8 cellular contexts compared by ENCODE assay signal in the genomic region with DNA sequence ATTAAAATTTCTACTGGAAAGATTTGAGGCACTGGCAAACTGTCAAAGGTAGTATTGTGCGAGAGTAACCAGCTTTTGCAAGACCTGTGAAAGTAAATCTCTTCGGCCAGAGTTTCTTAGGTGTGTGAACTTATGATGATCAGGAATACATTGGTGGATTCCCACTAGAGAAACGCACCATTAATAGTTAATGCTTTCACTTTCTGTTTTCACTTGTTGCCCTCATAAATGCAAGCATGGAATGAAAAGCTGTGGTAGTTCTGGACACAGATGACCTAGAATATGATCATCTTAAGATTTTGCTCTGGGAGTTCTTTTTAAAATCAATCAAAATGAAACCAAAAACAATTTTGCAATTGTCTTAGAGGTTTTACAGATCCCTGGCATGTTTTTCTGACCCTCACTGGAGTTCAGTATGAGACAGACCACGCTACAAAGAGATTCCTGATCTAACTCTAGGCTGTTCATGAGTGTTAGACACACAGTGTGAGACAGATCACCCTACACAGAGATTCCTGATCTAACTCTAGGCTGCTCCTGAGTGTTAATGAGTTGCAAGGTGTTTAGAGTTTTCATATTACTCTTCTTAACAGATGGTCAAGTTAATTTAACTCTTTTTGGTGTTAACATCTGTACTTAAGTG.
A peak's percentile ranks its signal among the peaks of the same experiment; 100 is the strongest.
DNase-seq lines count a peak whose midpoint lies in the region; ATAC-seq and TF ChIP-seq lines count a peak whose summit lies in the region.

No MANE protein-coding gene starts in this region.

- H3K79me2 ChIP-seq in fibroblast of lung (ENCODE audit: control insufficient read depth, insufficient read depth, low read length) = no peaks in the 10 kb centered on the region

- H3K9me3 ChIP-seq in fibroblast of lung (ENCODE audit: control insufficient read depth, insufficient read depth, low read depth, low read length) = no peaks in the 10 kb centered on the region

- H3K9ac ChIP-seq in fibroblast of lung (ENCODE audit: insufficient read depth, low read length) = no peak overlapping the region

- no peak for TF ChIP-seq CTCF in fibroblast of lung (conservative IDR thresholded peaks at IDR 0.05 in 1 of 2, IDR thresholded peaks at IDR 0.05 in 1 of 2; ENCODE audit: low read depth in 1 of 2, low read length in 2 of 2)

- peak; percentile 79 for ATAC-seq in GM18907 (IDR thresholded peaks at IDR 0.05; ENCODE audit: unreplicated experiment)
- ATAC-seq in HG03469 (IDR thresholded peaks at IDR 0.05; ENCODE audit: unreplicated experiment) = peak; percentile 53
- no peak for ATAC-seq in GM21526 (IDR thresholded peaks at IDR 0.05; ENCODE audit: low FRiP score, unreplicated experiment)

- no peaks in the 10 kb centered on the region for H4K20me1 ChIP-seq in fibroblast of lung (ENCODE audit: control insufficient read depth, extremely low read depth, insufficient read depth, low read length)

- no peak overlapping the region for H3K27ac ChIP-seq in fibroblast of lung (ENCODE audit: insufficient read depth, low read length)

- H3K27me3 ChIP-seq in fibroblast of lung (ENCODE audit: control insufficient read depth, insufficient read depth, low read length) = no peaks in the 10 kb centered on the region

- no peaks in the 10 kb centered on the region for H3K36me3 ChIP-seq in fibroblast of lung (ENCODE audit: control insufficient read depth, insufficient read depth, low read length)

- peak overlapping the region; percentile 6 for H2AFZ ChIP-seq in fibroblast of lung (ENCODE audit: low read length)

- DNase-seq in A172 (ENCODE audit: low spot score) (peak; percentile 26), fibroblast of lung (ENCODE audit: low read depth in 2 of 2) (peak; percentile 20 to 54), superior temporal gyrus (ENCODE audit: extremely low spot score) (peak; percentile 58), dedifferentiated amniotic fluid mesenchymal stem cell (ENCODE audit: extremely low spot score) (no peak)
- no peak for DNase-seq in stimulated activated CD4-positive, alpha-beta T cell treated with anti-CD3 and anti-CD28 coated beads, Interleukin-15, amount 100 ng/mL, for 24 hours

- peak overlapping the region; percentile 13 to 60 (median 36) for H3K4me3 ChIP-seq in fibroblast of lung (replicated peaks in 1 of 4; ENCODE audit: control extremely low read depth in 1 of 4, insufficient read depth in 1 of 4, low read depth in 3 of 4, low read length in 4 of 4)

- no peaks in the 10 kb centered on the region for H3K4me1 ChIP-seq in fibroblast of lung (ENCODE audit: control insufficient read depth, extremely low read depth, insufficient read depth, low read length)

- peak overlapping the region; percentile 83 for H3K4me2 ChIP-seq in fibroblast of lung (ENCODE audit: extremely low read depth, insufficient read depth, low read length)

Comparison
In these comparisons a context has a peak if more than half of its experiments do, and no peak if none do; other contexts are left out.
1. DNase-seq: peak in A172 (single experiment), fibroblast of lung (2 of 2) and superior temporal gyrus (single experiment); none in stimulated activated CD4-positive, alpha-beta T cell treated with anti-CD3 and anti-CD28 coated beads, Interleukin-15, amount 100 ng/mL, for 24 hours (single experiment) and dedifferentiated amniotic fluid mesenchymal stem cell (single experiment).